ENCODE assay signal across 9 cellular contexts in the genomic region with DNA sequence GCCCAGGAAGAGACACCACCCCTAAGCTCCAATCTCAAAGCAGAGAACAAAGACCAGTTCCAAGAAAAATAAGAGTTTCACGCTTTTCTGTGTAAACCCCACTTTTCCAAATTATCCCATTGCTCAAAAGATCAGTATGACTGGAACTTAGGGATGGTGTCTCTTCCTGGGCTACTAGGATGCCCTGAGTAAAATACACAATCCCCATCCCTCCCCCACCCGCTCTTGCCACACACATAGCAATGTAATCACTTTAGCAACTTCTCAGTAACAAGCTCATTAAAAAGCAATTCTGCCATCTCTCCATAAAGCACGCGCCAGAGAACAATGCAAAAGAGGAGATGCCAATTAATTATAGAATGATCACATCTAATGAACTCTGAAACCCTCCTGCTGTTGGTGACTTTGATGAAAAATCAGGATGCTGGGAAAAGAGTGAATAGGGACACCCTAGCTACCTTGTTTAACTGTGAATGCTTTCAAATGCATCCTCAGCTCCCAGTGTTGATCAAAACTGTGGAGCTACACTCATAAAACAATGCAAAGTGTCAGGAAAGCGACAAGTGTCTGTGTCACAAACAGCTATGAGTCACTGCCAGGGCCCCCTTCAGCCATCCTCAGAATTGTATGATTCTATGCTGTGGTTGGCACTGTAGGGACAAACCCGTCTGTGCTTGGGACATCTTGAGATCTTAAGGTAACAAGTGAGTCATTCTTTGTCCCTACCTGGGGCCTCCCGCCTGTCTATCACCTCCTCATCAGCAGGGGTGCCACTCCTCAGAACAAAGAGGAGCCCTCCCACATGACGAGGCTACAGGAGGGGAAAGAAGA.
A peak's percentile ranks its signal among the peaks of the same experiment; 100 is the strongest.
DNase-seq lines count a peak whose midpoint lies in the region; ATAC-seq and TF ChIP-seq lines count a peak whose summit lies in the region.
"Had no signal": no experiment of that assay in that cellular context is flagged by ENCODE, and none has a peak within 500 bp of the region (broad histone marks: within the 10 kb centered on the region; RNA-seq: fewer than 3 reads in every experiment).

No MANE protein-coding gene starts in this region.

- in situ Hi-C loops in GM13976 (cut with MboI; ENCODE audit: low sequenced_read_pairs, unreplicated experiment), result no loop called here

- no peak for TF ChIP-seq CTCF in GM13976 (IDR thresholded peaks at IDR 0.05; ENCODE audit: borderline replicate concordance, control extremely low read depth, extremely low read depth, insufficient read depth, missing control alignments)

- DNase-seq in NCI-H82 (lab: John Stamatoyannopoulos, UW) (peak; percentile 74), kidney tubule cell (ENCODE audit: low spot score) (peak; percentile 59), GM13976 (ENCODE audit: low spot score) (no peak), GOT3 (lab: John Stamatoyannopoulos, UW) (no peak), RKO (ENCODE audit: low spot score) (no peak)
- DNase-seq in activated T-cell treated with anti-CD3 and anti-CD28 coated beads, Interleukin-2, amount 50 U/mL, for 1 hour, result peak; percentile 33
- DNase-seq in stimulated activated CD8-positive, alpha-beta memory T cell treated with anti-CD3 and anti-CD28 coated beads, Interleukin-7, amount 100 ng/mL, for 4 hours (ENCODE audit: low read depth in 2 of 2), result peak; percentile 52 to 68
- DNase-seq: effector CD8-positive, alpha-beta T cell had no signal

- no peak for ATAC-seq in GM21576 (IDR thresholded peaks at IDR 0.05; ENCODE audit: unreplicated experiment)

Comparison
In these comparisons a context has a peak if more than half of its experiments do, and no peak if none do; other contexts are left out.
1. DNase-seq: peak in NCI-H82 (single experiment), activated T-cell treated with anti-CD3 and anti-CD28 coated beads, Interleukin-2, amount 50 U/mL, for 1 hour (single experiment), kidney tubule cell (single experiment) and stimulated activated CD8-positive, alpha-beta memory T cell treated with anti-CD3 and anti-CD28 coated beads, Interleukin-7, amount 100 ng/mL, for 4 hours (2 of 2); none in GM13976 (single experiment), GOT3 (single experiment) and RKO (single experiment).